22 cellular contexts compared by ENCODE assay signal in the genomic region with DNA sequence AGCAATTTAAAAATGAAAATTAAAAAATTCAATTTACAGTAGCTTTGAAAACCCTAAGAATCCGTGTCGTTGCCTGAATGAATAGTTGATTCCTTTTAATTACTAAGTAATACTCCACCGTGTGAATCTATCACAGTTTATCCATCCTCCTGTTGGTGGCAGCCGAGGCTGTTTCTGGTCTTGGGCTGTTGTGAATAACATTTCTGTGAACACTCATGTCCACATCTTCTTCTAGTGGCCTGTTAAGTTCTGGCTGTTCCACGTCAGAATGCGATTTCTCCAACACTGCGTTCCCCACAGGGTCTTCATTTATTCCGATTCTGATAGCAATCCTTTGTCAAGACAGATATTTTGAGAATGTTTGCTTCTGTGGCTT.
DNase-seq lines count a peak whose midpoint lies in the region; ATAC-seq and TF ChIP-seq lines count a peak whose summit lies in the region.
"Had no signal": no experiment of that assay in that cellular context is flagged by ENCODE, and none has a peak within 500 bp of the region (broad histone marks: within the 10 kb centered on the region; RNA-seq: fewer than 3 reads in every experiment).

No MANE protein-coding gene starts in this region.

- no peak overlapping the region for H3K4me3 ChIP-seq in IMR-90 (ENCODE audit: insufficient read depth, low read depth, low read length)
- H3K4me3 ChIP-seq in brain microvascular endothelial cell (ENCODE audit: low read depth, low read length): no peak overlapping the region
- no peak overlapping the region for H3K4me3 ChIP-seq in fibroblast of pulmonary artery (replicated peaks; ENCODE audit: low read depth, low read length)
- no peak overlapping the region for H3K4me3 ChIP-seq in esophagus muscularis mucosa
- no peak overlapping the region for H3K4me3 ChIP-seq in ascending aorta
- H3K4me3 ChIP-seq: BLaER1 treated with 17β-estradiol and CSF1 and Interleukin-3, amounts not matched to agents 10 nM and 100 nM; left lung; upper lobe of left lung had no signal

- H3K56ac ChIP-seq in IMR-90 (ENCODE audit: extremely low read depth, insufficient read depth, low read length): no peak overlapping the region

- dilution Hi-C loops in IMR-90 (cut with HindIII; ENCODE audit: low sequenced_read_pairs, unreplicated experiment): no loop called here

- H3K4me1 ChIP-seq in IMR-90 (ENCODE audit: control insufficient read depth, insufficient read depth, low read length): peaks cover 11% of the 10 kb centered on the region
- peaks cover 0 to 12% (median 9%) of the 10 kb centered on the region in 4 donors for H3K4me1 ChIP-seq in esophagus muscularis mucosa
- no peaks in the 10 kb centered on the region for H3K4me1 ChIP-seq in ascending aorta
- H3K4me1 ChIP-seq: left lung had no signal

- peak overlapping the region; percentile 36; the same call in 1 of the 2 replicates for H3K4me2 ChIP-seq in IMR-90 (ENCODE audit: low read depth, low read length)

- no peak overlapping the region for H3K14ac ChIP-seq in IMR-90 (replicated peaks; ENCODE audit: low read depth, low read length)

- peak; percentile 41 for ATAC-seq in IMR-90 (ENCODE audit: low read depth)
- no peak for ATAC-seq in HG03442 (IDR thresholded peaks at IDR 0.05; ENCODE audit: unreplicated experiment)
- ATAC-seq: sciatic nerve had no signal

- H4K5ac ChIP-seq in IMR-90 (ENCODE audit: low read depth, low read length): no peak overlapping the region; the same call in 1 of the 2 replicates

- peaks cover 13% of the 10 kb centered on the region; the same call in 1 of the 2 replicates for H3K9me1 ChIP-seq in IMR-90 (ENCODE audit: insufficient read depth, low read length)

- POLR2A ChIA-PET in IMR-90 (lab: Charles Lee; ENCODE audit: unreplicated experiment): no interaction called here

- no peak overlapping the region; the same call in 2 of the 3 replicates for H2BK15ac ChIP-seq in IMR-90 (ENCODE audit: low read depth, low read length)

- TF ChIP-seq CTCF in IMR-90 (conservative IDR thresholded peaks at IDR 0.05; ENCODE audit: low read depth, low read length) (0 out of 2 replicates have a peak, but pooled peaks have one; percentile 11), brain microvascular endothelial cell (IDR thresholded peaks at IDR 0.05; ENCODE audit: low read depth, low read length, missing control alignments) (no peak), fibroblast of pulmonary artery (IDR thresholded peaks at IDR 0.05; ENCODE audit: low read length, missing control alignments) (peak; percentile 4), esophagus muscularis mucosa (IDR thresholded peaks at IDR 0.05) (no peak), ascending aorta (IDR thresholded peaks at IDR 0.05) (no peak)

- H3K27me3 ChIP-seq in IMR-90 (ENCODE audit: control insufficient read depth, insufficient read depth, low read length): no peaks in the 10 kb centered on the region
- H3K27me3 ChIP-seq in brain microvascular endothelial cell (replicated peaks): no peaks in the 10 kb centered on the region
- H3K27me3 ChIP-seq in esophagus muscularis mucosa: no peaks in the 10 kb centered on the region
- no peaks in the 10 kb centered on the region for H3K27me3 ChIP-seq in ascending aorta
- H3K27me3 ChIP-seq: BLaER1 treated with 17β-estradiol and CSF1 and Interleukin-3, amounts not matched to agents 10 nM and 100 nM; left lung; upper lobe of left lung had no signal

- H4K8ac ChIP-seq in IMR-90 (ENCODE audit: low read depth in 2 of 2, low read length in 2 of 2): peak overlapping the region in 1 of 2 experiments; percentile 3; a peak in 1 of 4 replicates

- H2AK5ac ChIP-seq in IMR-90 (ENCODE audit: low read depth, low read length): peak overlapping the region; percentile 63; the same call in 1 of the 2 replicates

- no CpG with 5 or more reads among the region's 8 CpGs for WGBS in IMR-90 (ENCODE audit: extremely low coverage in 2 of 2, insufficient read length in 1 of 2), 2 experiments
- WGBS in esophagus muscularis mucosa: 79% methylated on average over 8 of the region's 8 CpGs

- no peak overlapping the region for H2AK9ac ChIP-seq in IMR-90 (replicated peaks; ENCODE audit: low read depth, low read length, poor library complexity)

- H3K27ac ChIP-seq in IMR-90 (ENCODE audit: insufficient read depth, low read length) (no peak overlapping the region), brain microvascular endothelial cell (no peak overlapping the region), esophagus muscularis mucosa (replicated peaks in 1 of 4) (no peak overlapping the region), ascending aorta (no peak overlapping the region)
- H3K27ac ChIP-seq: BLaER1 treated with 17β-estradiol and CSF1 and Interleukin-3, amounts not matched to agents 10 nM and 100 nM; left lung had no signal

- intact Hi-C loops in IMR-90 (cut with micrococcal nuclease) (no loop called here), esophagus muscularis mucosa (cut with DNase I) (no loop called here), ascending aorta (cut with DNase I) (no loop called here)

- no peak for TF ChIP-seq POLR2A in IMR-90 (IDR thresholded peaks at IDR 0.05; ENCODE audit: low read depth, low read length)
- no peak for TF ChIP-seq POLR2A in esophagus muscularis mucosa (IDR thresholded peaks at IDR 0.05; ENCODE audit: low read depth)

- peak overlapping the region; percentile 72 for H3K4ac ChIP-seq in IMR-90 (ENCODE audit: low read depth, low read length)

- peak; percentile 31 for DNase-seq in AG08395 (ENCODE audit: low spot score)
- no peak for DNase-seq in IMR-90
- peak; percentile 6 for DNase-seq in brain microvascular endothelial cell
- peak; percentile 16 for DNase-seq in fibroblast of pulmonary artery (ENCODE audit: low read depth)
- no peak for DNase-seq in esophagus muscularis mucosa (ENCODE audit: extremely low spot score)
- DNase-seq in hypothalamus (lab: John Stamatoyannopoulos, UW): no peak
- DNase-seq in ascending aorta (ENCODE audit: low spot score in 2 of 2): no peak
- DNase-seq: activated CD4-positive, alpha-beta memory T cell treated with anti-CD3 and anti-CD28 coated beads for 36 hours; activated CD4-positive, CD25-positive, alpha-beta regulatory T cell; activated gamma-delta T cell; central memory CD4-positive, alpha-beta T cell; effector CD4-positive, alpha-beta T cell; H9; immature natural killer cell; KG1; left lung; NCI-H2171 treated with DMSO at 0.1 percent for 48 hours; Right ventricle myocardium superior; upper lobe of left lung had no signal

- peaks cover 9 to 23% of the 10 kb centered on the region in 2 experiments for H3K79me1 ChIP-seq in IMR-90 (ENCODE audit: low read depth in 1 of 2, low read length in 2 of 2)

- no peak overlapping the region for H3K9ac ChIP-seq in IMR-90 (ENCODE audit: low read depth, low read length)
- H3K9ac ChIP-seq: BLaER1 treated with 17β-estradiol and CSF1 and Interleukin-3, amounts not matched to agents 10 nM and 100 nM had no signal

- H2BK20ac ChIP-seq in IMR-90 (ENCODE audit: low read depth, low read length): peak overlapping the region; percentile 70

- no TSS peak for BruUV-seq in IMR-90 (replicated peaks; lab: Mats Ljungman, UMichigan)

- H2BK120ac ChIP-seq in IMR-90 (ENCODE audit: low read depth, low read length): peak overlapping the region; percentile 72

- no peak overlapping the region for H2BK5ac ChIP-seq in IMR-90 (ENCODE audit: low read depth, low read length, poor library complexity, severe bottlenecking)

- peak overlapping the region; percentile 9; the same call in 1 of the 2 replicates for H4K91ac ChIP-seq in IMR-90 (ENCODE audit: insufficient read depth, low read depth, low read length)

- no peak for TF ChIP-seq EP300 in esophagus muscularis mucosa (IDR thresholded peaks at IDR 0.05)

- peak overlapping the region; percentile 46; the same call in 1 of the 2 replicates for H3K18ac ChIP-seq in IMR-90 (ENCODE audit: low read depth, low read length)

- in situ Hi-C loops in IMR-90 (cut with MboI; ENCODE audit: low sequenced_read_pairs) (no loop called here), brain microvascular endothelial cell (cut with HindIII; ENCODE audit: low pct_ligation_motif_present, low sequenced_read_pairs) (no loop called here)

- no peaks in the 10 kb centered on the region for H3K36me3 ChIP-seq in IMR-90 (ENCODE audit: control insufficient read depth, insufficient read depth, low read length)
- no peaks in the 10 kb centered on the region for H3K36me3 ChIP-seq in brain microvascular endothelial cell (replicated peaks)
- peaks cover under 1 to 3% (median 1%) of the 10 kb centered on the region in 4 donors for H3K36me3 ChIP-seq in esophagus muscularis mucosa
- peaks cover 0 to under 1% of the 10 kb centered on the region in 2 donors for H3K36me3 ChIP-seq in ascending aorta

- no peak overlapping the region for H2AFZ ChIP-seq in IMR-90 (replicated peaks; ENCODE audit: low read length, poor library complexity)

- H3K23ac ChIP-seq in IMR-90 (ENCODE audit: low read depth, low read length): 0 out of 2 replicates have a peak overlapping the region, but pooled peaks have one; percentile 51

- no peaks in the 10 kb centered on the region for H3K9me3 ChIP-seq in IMR-90 (ENCODE audit: control insufficient read depth, insufficient read depth, low read length)
- H3K9me3 ChIP-seq in esophagus muscularis mucosa: no peaks in the 10 kb centered on the region
- no peaks in the 10 kb centered on the region for H3K9me3 ChIP-seq in ascending aorta
- H3K9me3 ChIP-seq: BLaER1 treated with 17β-estradiol and CSF1 and Interleukin-3, amounts not matched to agents 10 nM and 100 nM; left lung; upper lobe of left lung had no signal

- no peak for TF ChIP-seq RAD21 in IMR-90 (IDR thresholded peaks at IDR 0.05; ENCODE audit: low read length)

- CTCF ChIA-PET in IMR-90 (lab: Yijun Ruan, JAX): interaction anchor here (1.0 to 1.1 kb wide), 2 partner anchors 12 to 42 kb away, joined by 3 to 5 read pairs; no protein-coding TSS in a partner anchor

- peaks cover 12% of the 10 kb centered on the region; the same call in 1 of the 2 replicates for H4K20me1 ChIP-seq in IMR-90 (ENCODE audit: insufficient read depth, low read length)

TF ChIP-seq in IMR-90, 13 proteins besides CTCF, POLR2A, EP300 and RAD21:
- TF ChIP-seq RCOR1 (IDR thresholded peaks at IDR 0.05; ENCODE audit: insufficient replicate concordance, low read length) (no peak), MAFK (IDR thresholded peaks at IDR 0.05; ENCODE audit: low read depth, low read length) (no peak), BHLHE40 (IDR thresholded peaks at IDR 0.05; ENCODE audit: low read depth, low read length) (no peak)

Comparison
In these comparisons a context has a peak if more than half of its experiments do, and no peak if none do; other contexts are left out.
1. DNase-seq: peak in AG08395 (single experiment), brain microvascular endothelial cell (single experiment) and fibroblast of pulmonary artery (single experiment); none in IMR-90 (single experiment), esophagus muscularis mucosa (single experiment), hypothalamus (0 of 51) and ascending aorta (0 of 2).
2. CTCF ChIP-seq: peak in IMR-90 (single experiment) and fibroblast of pulmonary artery (single experiment); none in brain microvascular endothelial cell (single experiment), esophagus muscularis mucosa (0 of 3) and ascending aorta (0 of 3).